In genomic region chr15:52100807-52101206, GRCh38 we compare ENCODE assay signal across 1 cellular context.
TF ChIP-seq lines count a peak whose summit lies in the region.

No MANE protein-coding gene starts in this region.

TF ChIP-seq in GM12878, 131 proteins besides CTCF, POLR2A, EP300 and RAD21 (continued from another document):
- TF ChIP-seq HCFC1 (IDR thresholded peaks at IDR 0.05; ENCODE audit: low read length) (no peak), FOS (IDR thresholded peaks at IDR 0.05; ENCODE audit: borderline replicate concordance, extremely low read depth, insufficient read length) (no peak)
